In genomic region chr11:112881461-112881860, GRCh38 we compare ENCODE assay signal across 9 cellular contexts.
DNase-seq lines count a peak whose midpoint lies in the region; ATAC-seq and TF ChIP-seq lines count a peak whose summit lies in the region.
"Had no signal": no experiment of that assay in that cellular context is flagged by ENCODE, and none has a peak within 500 bp of the region (broad histone marks: within the 10 kb centered on the region; RNA-seq: fewer than 3 reads in every experiment).

No MANE protein-coding gene starts in this region.

- H3K9me3 ChIP-seq in adrenal gland (replicated peaks in 1 of 3) = no peaks in the 10 kb centered on the region
- H3K9me3 ChIP-seq in hepatocyte (ENCODE audit: low read depth) = no peaks in the 10 kb centered on the region
- H3K9me3 ChIP-seq in psoas muscle = no peaks in the 10 kb centered on the region

- peak overlapping the region; percentile 77 for H3K4me2 ChIP-seq in hepatocyte

- no peaks in the 10 kb centered on the region for H4K20me1 ChIP-seq in hepatocyte (ENCODE audit: insufficient read depth, poor library complexity, severe bottlenecking)

- 19 to 67% (median 37%) methylated on average over 10 to 17 of the region's 17 CpGs for WGBS in adrenal gland, 4 donors
- 32% methylated on average over 17 of the region's 17 CpGs for WGBS in hepatocyte (ENCODE audit: low lambda C conversion rate, missing lambda C conversion rate)
- WGBS in psoas muscle, 3 donors = 16 to 48% (median 17%) methylated on average over 17 of the region's 17 CpGs

- H3K36me3 ChIP-seq in adrenal gland (replicated peaks in 1 of 2) (no peaks in the 10 kb centered on the region), hepatocyte (replicated peaks; ENCODE audit: insufficient read depth, low read depth) (no peaks in the 10 kb centered on the region), psoas muscle (ENCODE audit: insufficient read depth in 1 of 2, low read depth in 1 of 2) (no peaks in the 10 kb centered on the region)

- H3K4me3 ChIP-seq in adrenal gland (peak overlapping the region in 2 of 4 donors; percentile 24 to 40), hepatocyte (peak overlapping the region; percentile 14), psoas muscle (peak overlapping the region; percentile 60)

- intact Hi-C loops in adrenal gland (cut with DNase I) (no loop called here), psoas muscle (cut with DNase I) (no loop called here)

- DNase-seq in NCI-H128 (lab: John Stamatoyannopoulos, UW; ENCODE audit: unreplicated experiment) (peak; percentile 60), adrenal gland (peak; percentile 78 to 94 (median 86)), hepatocyte (ENCODE audit: low spot score) (peak; percentile 64), psoas muscle (peak; percentile 71 to 85), UCSD-AML1 (lab: John Stamatoyannopoulos, UW; ENCODE audit: unreplicated experiment) (no peak)
- DNase-seq in activated effector memory CD4-positive, alpha-beta T cell treated with Interleukin-2 at 50 U/mL for 16 hours = no peak
- DNase-seq in stimulated activated CD4-positive, alpha-beta T cell treated with anti-CD3 and anti-CD28 coated beads, Interleukin-15, amount 100 ng/mL, for 24 hours = no peak

- H3K27me3 ChIP-seq in adrenal gland = no peaks in the 10 kb centered on the region
- H3K27me3 ChIP-seq in hepatocyte = no peaks in the 10 kb centered on the region
- no peaks in the 10 kb centered on the region for H3K27me3 ChIP-seq in psoas muscle (ENCODE audit: insufficient read depth in 3 of 3, low read length in 2 of 3)

- H3K9me2 ChIP-seq in hepatocyte (replicated peaks; ENCODE audit: insufficient read depth) = no peaks in the 10 kb centered on the region

- TF ChIP-seq CTCF in adrenal gland (IDR thresholded peaks at IDR 0.05) (no peak), hepatocyte (IDR thresholded peaks at IDR 0.05; ENCODE audit: poor library complexity) (no peak), psoas muscle (IDR thresholded peaks at IDR 0.05) (no peak)

- ATAC-seq in psoas muscle = peak; percentile 91 to 100 (median 94)
- ATAC-seq in HG02973 (IDR thresholded peaks at IDR 0.05; ENCODE audit: unreplicated experiment) = no peak

- peak overlapping the region in 1 of 5 donors; percentile 54 for H3K27ac ChIP-seq in adrenal gland
- H3K27ac ChIP-seq in hepatocyte = no peak overlapping the region
- no peak overlapping the region for H3K27ac ChIP-seq in psoas muscle
- H3K27ac ChIP-seq: HL-60 had no signal

- no peaks in the 10 kb centered on the region for H3K79me2 ChIP-seq in hepatocyte

- H3K4me1 ChIP-seq in adrenal gland (replicated peaks in 1 of 2) (peaks cover 0 to 3% of the 10 kb centered on the region in 2 donors), hepatocyte (ENCODE audit: insufficient read depth) (no peaks in the 10 kb centered on the region), psoas muscle (no peaks in the 10 kb centered on the region)

- H2AFZ ChIP-seq in hepatocyte = peak overlapping the region; percentile 45

- TF ChIP-seq POLR2A in adrenal gland (IDR thresholded peaks at IDR 0.05) = peak in 1 of 2 donors; percentile 21

Comparison
In these comparisons a context has a peak if more than half of its experiments do, and no peak if none do; other contexts are left out.
1. DNase-seq: peak in NCI-H128 (single experiment), adrenal gland (7 of 7), hepatocyte (single experiment) and psoas muscle (2 of 2); none in UCSD-AML1 (single experiment), activated effector memory CD4-positive, alpha-beta T cell treated with Interleukin-2 at 50 U/mL for 16 hours (single experiment) and stimulated activated CD4-positive, alpha-beta T cell treated with anti-CD3 and anti-CD28 coated beads, Interleukin-15, amount 100 ng/mL, for 24 hours (single experiment).